Comparison of ENCODE assay signal across 9 cellular contexts in the genomic region with DNA sequence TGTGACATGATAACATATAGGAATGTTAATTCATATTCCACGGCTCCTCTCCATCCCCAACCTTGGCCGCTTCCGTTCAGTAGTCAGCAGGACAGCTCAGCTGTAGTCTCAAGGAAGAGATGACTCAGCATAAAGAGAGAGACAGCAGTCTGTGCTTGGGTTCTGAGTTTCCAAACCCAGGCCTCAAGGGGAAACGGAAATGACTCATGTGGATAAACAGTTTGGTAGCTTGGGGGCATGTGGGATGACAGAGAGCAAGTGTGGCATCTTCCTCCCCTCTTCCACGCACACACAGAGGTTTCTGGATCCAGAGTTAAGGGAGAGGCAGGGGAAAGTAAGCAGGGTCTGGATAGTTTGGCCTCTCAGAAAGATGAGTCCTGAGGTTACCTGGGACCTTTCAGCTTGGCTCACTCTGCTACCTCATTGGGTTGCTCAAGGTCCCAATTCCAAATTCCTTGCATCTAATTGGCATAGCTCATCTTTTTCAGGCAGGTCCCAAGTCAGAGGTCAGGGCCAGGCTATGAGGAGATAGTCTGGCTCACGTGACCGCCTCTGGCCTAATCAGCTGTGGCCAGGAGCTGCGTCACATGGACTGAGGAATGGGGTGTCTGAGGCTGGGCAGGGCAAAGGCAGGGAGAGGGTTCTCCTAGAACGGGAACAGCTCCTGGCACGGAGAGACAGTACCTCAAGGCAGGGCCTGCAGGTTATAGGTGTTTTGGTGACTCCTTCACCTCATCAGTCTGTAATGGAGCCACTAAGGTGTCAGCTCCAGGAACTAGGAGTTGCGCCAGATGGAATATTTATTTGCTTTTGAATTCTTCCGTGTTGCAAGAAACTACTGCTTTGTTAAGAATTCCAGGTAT. TPM values are rescaled to one million over a fixed set of nuclear protein-coding genes. Genes with fewer than 3 reads are reported as not detected.
DNase-seq lines count a peak whose midpoint lies in the region; ATAC-seq and TF ChIP-seq lines count a peak whose summit lies in the region.
"Had no signal": no experiment of that assay in that cellular context is flagged by ENCODE, and none has a peak within 500 bp of the region (broad histone marks: within the 10 kb centered on the region; RNA-seq: fewer than 3 reads in every experiment).

No MANE protein-coding gene starts in this region.

- no TSS peak for BruUV-seq in HCT116 (replicated peaks; lab: Mats Ljungman, UMichigan)

- CTCF ChIA-PET in HCT116 (lab: Charles Lee): interaction anchor here (0.8 to 2.5 kb wide), 5 partner anchors 18 to 215 kb away, joined by 3 to 9 read pairs (median 4); no protein-coding TSS in a partner anchor

- peak overlapping the region; percentile 47 for H3K9ac ChIP-seq in HCT116 (ENCODE audit: low read length)

- no peaks in the 10 kb centered on the region for H4K20me1 ChIP-seq in HCT116 (ENCODE audit: insufficient read depth)

- H3K4me3 ChIP-seq in HCT116 (replicated peaks in 1 of 2; ENCODE audit: low read depth in 1 of 2, low read length in 2 of 2): peak overlapping the region in 1 of 2 experiments; percentile 20; a peak in 1 of 4 replicates
- no peak overlapping the region for H3K4me3 ChIP-seq in right cardiac atrium (ENCODE audit: low read length)

- TF ChIP-seq RAD21 in HCT116 (IDR thresholded peaks at IDR 0.05; ENCODE audit: low read depth): no peak

- DNase-seq in ELF-1 (ENCODE audit: low read depth, low spot score): peak; percentile 89
- peak; percentile 79 for DNase-seq in HCT116 (ENCODE audit: low read depth, low spot score)
- peak; percentile 86 for DNase-seq in OCI-M1 (lab: John Stamatoyannopoulos, UW)
- peak; percentile 30 for DNase-seq in activated naive CD4-positive, alpha-beta T cell treated with anti-CD3 and anti-CD28 coated beads, Interleukin-2, amount 50 U/mL, for 16 hours
- peak in 2 of 3 donors; percentile 26 to 51 for DNase-seq in right cardiac atrium
- DNase-seq in stimulated activated CD4-positive, alpha-beta T cell treated with anti-CD3 and anti-CD28 coated beads, Interleukin-4, amount 100 ng/mL, for 48 hours (ENCODE audit: low read depth in 2 of 2): peak; percentile 15 to 30
- no peak for DNase-seq in posterior cingulate gyrus

- peak; percentile 87 for ATAC-seq in HCT116
- ATAC-seq in right cardiac atrium: peak; percentile 76 to 89
- ATAC-seq in HG02623 (IDR thresholded peaks at IDR 0.05; ENCODE audit: unreplicated experiment): no peak

- no peaks in the 10 kb centered on the region for H3K9me2 ChIP-seq in HCT116 (ENCODE audit: insufficient read depth)

- RAD21 ChIA-PET in HCT116 (lab: Charles Lee; ENCODE audit: low non-redundant PET in 1 of 2, low total read pairs in 2 of 2, uncharacterized antibody in 2 of 2, unreplicated experiment in 2 of 2): interaction anchor here in 1 of 2 experiments (0.7 kb wide), 1 partner anchor 193 kb away, joined by 4 read pairs; no protein-coding TSS in a partner anchor

- peak overlapping the region; percentile 69 for H3K4me2 ChIP-seq in HCT116 (ENCODE audit: low read length)

- no peaks in the 10 kb centered on the region for H3K36me3 ChIP-seq in HCT116 (ENCODE audit: control insufficient read depth in 1 of 2, insufficient read depth in 2 of 2, low read length in 2 of 2)

- POLR2A ChIA-PET in HCT116 (lab: Charles Lee): interaction anchor here (1.1 kb wide), 1 partner anchor 11 kb away, joined by 4 read pairs; no protein-coding TSS in a partner anchor

- TF ChIP-seq CTCF in HCT116 (IDR thresholded peaks at IDR 0.05 in 2 of 3, conservative IDR thresholded peaks at IDR 0.05 in 1 of 3; ENCODE audit: borderline replicate concordance in 1 of 3, insufficient read depth in 1 of 3, low read depth in 2 of 3, low read length in 2 of 3): no peak

- TF ChIP-seq POLR2A in HCT116 (IDR thresholded peaks at IDR 0.05; ENCODE audit: borderline replicate concordance, extremely low read depth, insufficient read depth, insufficient read length): no peak

- H3K27ac ChIP-seq in HCT116 (ENCODE audit: low read depth, low read length) (peak overlapping the region; percentile 73), right cardiac atrium (ENCODE audit: low read length) (no peak overlapping the region)

- H3K27me3 ChIP-seq in HCT116 (ENCODE audit: insufficient read depth, low read length) (no peaks in the 10 kb centered on the region), right cardiac atrium (ENCODE audit: control insufficient read depth, insufficient read depth) (no peaks in the 10 kb centered on the region)

- H3K4me1 ChIP-seq in HCT116 (ENCODE audit: control insufficient read depth in 1 of 2, insufficient read depth in 2 of 2, low read length in 2 of 2) (peaks cover 21 to 35% of the 10 kb centered on the region in 2 experiments), right cardiac atrium (ENCODE audit: control insufficient read depth, insufficient read depth, low read length) (no peaks in the 10 kb centered on the region)

- H3K79me2 ChIP-seq in HCT116 (ENCODE audit: insufficient read depth, low read length): no peaks in the 10 kb centered on the region

- no peaks in the 10 kb centered on the region for H3K9me3 ChIP-seq in HCT116 (ENCODE audit: control insufficient read depth in 1 of 2, insufficient read depth in 1 of 2, low read depth in 1 of 2, low read length in 2 of 2)
- H3K9me3 ChIP-seq in right cardiac atrium (ENCODE audit: control insufficient read depth, low read length): no peaks in the 10 kb centered on the region

- no peak overlapping the region for H2AFZ ChIP-seq in HCT116 (ENCODE audit: low read depth, low read length, poor library complexity, severe bottlenecking)

- intact Hi-C loops in HCT116 (cut with micrococcal nuclease): no loop called here
- intact Hi-C loops in right cardiac atrium (cut with DNase I): no loop called here
- intact Hi-C loops in posterior cingulate gyrus (cut with DNase I): no loop called here

- WGBS in right cardiac atrium: 64% methylated on average over 12 of the region's 12 CpGs

TF ChIP-seq in HCT116, 20 proteins besides CTCF, POLR2A, EP300 and RAD21 (continues in another document):
- TF ChIP-seq SP1 (IDR thresholded peaks at IDR 0.05; ENCODE audit: low read depth): peak; percentile 90
- TF ChIP-seq ZNF274 (IDR thresholded peaks at IDR 0.05; ENCODE audit: low read depth, low read length): no peak
- peak; percentile 96 for TF ChIP-seq FOSL1 (IDR thresholded peaks at IDR 0.05; ENCODE audit: low read depth)
- TF ChIP-seq CEBPB (IDR thresholded peaks at IDR 0.05; ENCODE audit: low read depth): peak; percentile 82
- TF ChIP-seq POLR2AphosphoS5 (IDR thresholded peaks at IDR 0.05; ENCODE audit: low read depth, low read length): peak; percentile 68
- peak; percentile 53 for TF ChIP-seq TCF7L2 (IDR thresholded peaks at IDR 0.05; ENCODE audit: borderline replicate concordance, extremely low read depth, insufficient read depth, insufficient read length)
- no peak for TF ChIP-seq EGR1 (IDR thresholded peaks at IDR 0.05; ENCODE audit: low read depth)
- TF ChIP-seq, protein P1, sequence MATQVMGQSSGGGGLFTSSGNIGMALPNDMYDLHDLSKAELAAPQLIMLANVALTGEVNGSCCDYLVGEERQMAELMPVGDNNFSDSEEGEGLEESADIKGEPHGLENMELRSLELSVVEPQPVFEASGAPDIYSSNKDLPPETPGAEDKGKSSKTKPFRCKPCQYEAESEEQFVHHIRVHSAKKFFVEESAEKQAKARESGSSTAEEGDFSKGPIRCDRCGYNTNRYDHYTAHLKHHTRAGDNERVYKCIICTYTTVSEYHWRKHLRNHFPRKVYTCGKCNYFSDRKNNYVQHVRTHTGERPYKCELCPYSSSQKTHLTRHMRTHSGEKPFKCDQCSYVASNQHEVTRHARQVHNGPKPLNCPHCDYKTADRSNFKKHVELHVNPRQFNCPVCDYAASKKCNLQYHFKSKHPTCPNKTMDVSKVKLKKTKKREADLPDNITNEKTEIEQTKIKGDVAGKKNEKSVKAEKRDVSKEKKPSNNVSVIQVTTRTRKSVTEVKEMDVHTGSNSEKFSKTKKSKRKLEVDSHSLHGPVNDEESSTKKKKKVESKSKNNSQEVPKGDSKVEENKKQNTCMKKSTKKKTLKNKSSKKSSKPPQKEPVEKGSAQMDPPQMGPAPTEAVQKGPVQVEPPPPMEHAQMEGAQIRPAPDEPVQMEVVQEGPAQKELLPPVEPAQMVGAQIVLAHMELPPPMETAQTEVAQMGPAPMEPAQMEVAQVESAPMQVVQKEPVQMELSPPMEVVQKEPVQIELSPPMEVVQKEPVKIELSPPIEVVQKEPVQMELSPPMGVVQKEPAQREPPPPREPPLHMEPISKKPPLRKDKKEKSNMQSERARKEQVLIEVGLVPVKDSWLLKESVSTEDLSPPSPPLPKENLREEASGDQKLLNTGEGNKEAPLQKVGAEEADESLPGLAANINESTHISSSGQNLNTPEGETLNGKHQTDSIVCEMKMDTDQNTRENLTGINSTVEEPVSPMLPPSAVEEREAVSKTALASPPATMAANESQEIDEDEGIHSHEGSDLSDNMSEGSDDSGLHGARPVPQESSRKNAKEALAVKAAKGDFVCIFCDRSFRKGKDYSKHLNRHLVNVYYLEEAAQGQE (IDR thresholded peaks at IDR 0.05; ENCODE audit: low read depth): no peak
- TF ChIP-seq CBX3 (IDR thresholded peaks at IDR 0.05; ENCODE audit: low read depth): peak; percentile 62; the same call in 1 of the 2 replicates
- no peak for TF ChIP-seq EZH2 (IDR thresholded peaks at IDR 0.05)
- no peak; the same call in 1 of the 2 replicates for TF ChIP-seq SIN3A (IDR thresholded peaks at IDR 0.05; ENCODE audit: low read depth)
- TF ChIP-seq SRF (IDR thresholded peaks at IDR 0.05; ENCODE audit: low read depth): peak; percentile 43; the same call in 1 of the 2 replicates
- no peak for TF ChIP-seq EZH2phosphoT487 (IDR thresholded peaks at IDR 0.05; ENCODE audit: borderline replicate concordance)
- TF ChIP-seq ZFX (IDR thresholded peaks at IDR 0.05): peak; percentile 31; the same call in 1 of the 2 replicates
- peak; percentile 98 for TF ChIP-seq JUND (IDR thresholded peaks at IDR 0.05)

RNA-seq across cellular contexts. Expression of gene MLN, which starts 36.5 kb away (rescaled TPM):
- total RNA-seq in HCT116 (2021; ENCODE audit: unreplicated experiment) (not detected), right cardiac atrium (not detected)
- polyA plus RNA-seq in HCT116 (2012): not detected in 2 replicates
- polyA plus RNA-seq in right cardiac atrium: not detected
- total RNA-seq: temporal lobe had no signal

RNA-seq across cellular contexts. Expression of gene LEMD2, which starts 51.4 kb away (rescaled TPM):
- total RNA-seq in HCT116 (2021; ENCODE audit: unreplicated experiment) (43.9 TPM), right cardiac atrium (10 to 100 TPM; 29.5 to 34.6 (median 32.9) TPM)
- polyA plus RNA-seq in HCT116 (2012): 27.4 and 28.0 TPM in 2 replicates
- 33.2 TPM for polyA plus RNA-seq in right cardiac atrium

Comparison
In these comparisons a context has a peak if more than half of its experiments do, and no peak if none do; other contexts are left out.
1. DNase-seq: peak in ELF-1 (single experiment), HCT116 (single experiment), OCI-M1 (single experiment), activated naive CD4-positive, alpha-beta T cell treated with anti-CD3 and anti-CD28 coated beads, Interleukin-2, amount 50 U/mL, for 16 hours (single experiment), right cardiac atrium (2 of 3) and stimulated activated CD4-positive, alpha-beta T cell treated with anti-CD3 and anti-CD28 coated beads, Interleukin-4, amount 100 ng/mL, for 48 hours (2 of 2); none in posterior cingulate gyrus (0 of 10).